29 cellular contexts compared by ENCODE assay signal in genomic region chr11:107931206-107931605, GRCh38. TPM values are rescaled to one million over a fixed set of nuclear protein-coding genes. Genes with fewer than 3 reads are reported as not detected.
"Had no signal": no experiment of that assay in that cellular context is flagged by ENCODE, and none has a peak within 500 bp of the region (broad histone marks: within the 10 kb centered on the region; RNA-seq: fewer than 3 reads in every experiment).

No MANE protein-coding gene starts in this region.

- ATAC-seq: activated naive CD4-positive, alpha-beta T cell treated with anti-CD3 and anti-CD28 coated beads, Interleukin-2, amount 50 U/mL, for 72 hours; activated naive CD8-positive, alpha-beta T cell treated with anti-CD3 and anti-CD28 coated beads, Interleukin-2, amount 50 U/mL, for 24 hours; activated T-cell treated with anti-CD3 and anti-CD28 coated beads, Interleukin-2, amount 50 U/mL, for 4 hours; T-helper 17 cell; WTC11 had no signal

- H3K9me3 Mint-ChIP-seq: activated CD4-positive, alpha-beta memory T cell treated with anti-CD3 and anti-CD28 coated beads for 36 hours; activated naive CD4-positive, alpha-beta T cell treated with anti-CD3 and anti-CD28 coated beads, Interleukin-2, amount 50 U/mL, for 72 hours; activated naive CD8-positive, alpha-beta T cell treated with anti-CD3 and anti-CD28 coated beads, Interleukin-2, amount 50 U/mL, for 24 hours had no signal

- H3K4me3 Mint-ChIP-seq: activated CD4-positive, alpha-beta memory T cell treated with anti-CD3 and anti-CD28 coated beads for 36 hours; activated naive CD8-positive, alpha-beta T cell treated with anti-CD3 and anti-CD28 coated beads, Interleukin-2, amount 50 U/mL, for 24 hours; activated T-cell treated with anti-CD3 and anti-CD28 coated beads, Interleukin-2, amount 50 U/mL, for 4 hours; T-helper 17 cell; WTC11 had no signal

- H3K9me3 ChIP-seq: MG63 had no signal

- H3K27me3 ChIP-seq: cardiac muscle cell had no signal

- H3K27ac Mint-ChIP-seq: activated CD4-positive, alpha-beta memory T cell treated with anti-CD3 and anti-CD28 coated beads for 36 hours; activated naive CD4-positive, alpha-beta T cell treated with anti-CD3 and anti-CD28 coated beads, Interleukin-2, amount 50 U/mL, for 72 hours; activated naive CD8-positive, alpha-beta T cell treated with anti-CD3 and anti-CD28 coated beads, Interleukin-2, amount 50 U/mL, for 24 hours; brain; T-helper 17 cell; WTC11 had no signal

- H3K36me3 ChIP-seq: cardiac muscle cell, MG63 had no signal

- DNase-seq: activated CD4-positive, alpha-beta memory T cell treated with anti-CD3 and anti-CD28 coated beads for 36 hours; activated CD4-positive, alpha-beta T cell treated with anti-CD3 and anti-CD28 coated beads for 48 hours; activated CD4-positive, CD25-positive, alpha-beta regulatory T cell treated with anti-CD3 and anti-CD28 coated beads, Interleukin-2, amount 50 U/mL, for 72 hours; activated CD8-positive, alpha-beta memory T cell treated with anti-CD3 and anti-CD28 coated beads for 24 hours; activated effector memory CD4-positive, alpha-beta T cell treated with anti-CD3 and anti-CD28 coated beads, Interleukin-2, amount 50 U/mL, for 16 hours; activated naive CD4-positive, alpha-beta T cell treated with Interleukin-2 at 50 U/mL for 16 hours; activated naive CD8-positive, alpha-beta T cell treated with anti-CD3 and anti-CD28 coated beads, Interleukin-2, amount 50 U/mL, for 24 hours; activated T-cell treated with anti-CD3 and anti-CD28 coated beads, Interleukin-2, amount 50 U/mL, for 4 hours; amniotic stem cell; MG63; MV-4-11; NCI-H1092 treated with DMSO at 0.1 percent for 48 hours; NCI-H1436 treated with DMSO at 0.1 percent for 48 hours; NCI-H187; NCI-H2081 treated with DMSO at 0.1 percent for 48 hours; NCI-H2171; NCI-H226; NCI-H510A treated with DMSO at 0.1 percent for 48 hours; NCI-H774; NK-92 treated with Interleukin-12 subunit alpha and Interleukin-12 subunit beta, amount 100 ng/mL, for 24 hours; OCI-M1; SHP77 treated with DMSO at 0.1 percent for 48 hours; T-helper 17 cell; T-helper 9 cell had no signal

- H3K4me3 ChIP-seq: cardiac muscle cell, MG63 had no signal

- H3K27ac ChIP-seq: cardiac muscle cell, KMS-11 had no signal

RNA-seq across cellular contexts. Expression of gene RAB39A, which starts 3.0 kb away (rescaled TPM):
- polyA plus RNA-seq: cardiac muscle cell had no signal
